8 cellular contexts compared by ENCODE assay signal in the genomic region with DNA sequence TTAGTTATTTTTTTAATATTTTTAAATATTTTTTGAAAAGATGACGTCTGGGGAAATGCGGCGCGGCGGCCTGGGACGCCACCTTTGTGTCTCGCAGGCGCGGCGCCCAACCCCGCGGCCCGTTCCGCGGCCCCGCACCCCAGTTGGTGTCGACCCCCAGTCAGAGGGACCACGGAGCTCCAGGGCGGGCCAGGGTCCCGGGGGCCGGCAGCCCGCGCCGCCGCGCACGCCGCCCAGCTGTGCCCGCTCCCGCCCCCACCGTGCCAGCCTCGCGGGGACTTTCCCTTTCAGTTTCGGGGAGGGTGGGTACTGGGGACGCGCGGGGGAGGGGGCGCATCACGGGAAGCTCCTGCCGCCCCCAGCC. TPM values are rescaled to one million over a fixed set of nuclear protein-coding genes. Genes with fewer than 3 reads are reported as not detected.
DNase-seq lines count a peak whose midpoint lies in the region; ATAC-seq, FAIRE-seq and TF ChIP-seq lines count a peak whose summit lies in the region.

No MANE protein-coding gene starts in this region.

- BruUV-seq in HepG2 (replicated peaks; lab: Mats Ljungman, UMichigan): no TSS peak

- DNase-seq in GM06990 (ENCODE audit: extremely low read depth, insufficient read length): no peak
- DNase-seq in Peyer's patch: peak; percentile 59 to 72 (median 70)
- peak in 2 of 4 donors; percentile 34 to 43 for DNase-seq in body of pancreas
- DNase-seq in HepG2 (ENCODE audit: low spot score): no peak
- peak; percentile 56 for DNase-seq in stimulated activated naive CD4-positive, alpha-beta T cell treated with Interleukin-2 at 50 U/mL for 16 hours (lab: John Stamatoyannopoulos, UW)
- DNase-seq in GOT3 (lab: John Stamatoyannopoulos, UW): no peak

- CTCF ChIA-PET in HepG2 (lab: Yijun Ruan, JAX; ENCODE audit: low intra/inter-chr PET ratio, low total read pairs): interaction anchor here (0.8 to 4.1 kb wide), 5 partner anchors 28 to 541 kb away, joined by 3 to 26 read pairs (median 9); no protein-coding TSS in a partner anchor

- H3K4me1 ChIP-seq in Peyer's patch: peaks cover 0 to 58% (median 32%) of the 10 kb centered on the region in 4 donors
- peaks cover 77% of the 10 kb centered on the region for H3K4me1 ChIP-seq in body of pancreas
- peaks cover 27% of the 10 kb centered on the region for H3K4me1 ChIP-seq in HepG2 (ENCODE audit: insufficient read depth, low read length)

- TF ChIP-seq RAD21 in HepG2 (CRISPR knock-in tag; IDR thresholded peaks at IDR 0.05): no peak

- no peak for ATAC-seq in body of pancreas
- ATAC-seq in HepG2: no peak
- ATAC-seq in GM19467 (IDR thresholded peaks at IDR 0.05; ENCODE audit: unreplicated experiment): no peak
- no peak for ATAC-seq in HG02642 (IDR thresholded peaks at IDR 0.05; ENCODE audit: poor library complexity, unreplicated experiment)

- 1% methylated on average over 17 of the region's 40 CpGs for WGBS in body of pancreas, 2 donors
- 0% methylated on average over 15 of the region's 40 CpGs for WGBS in HepG2 (ENCODE audit: low lambda C conversion rate)

- TF ChIP-seq EP300 in HepG2 (IDR thresholded peaks at IDR 0.05; ENCODE audit: low read depth in 2 of 2, low read length in 2 of 2): no peak
- TF ChIP-seq EP300 in HepG2 (CRISPR knock-in tag; IDR thresholded peaks at IDR 0.05; ENCODE audit: borderline replicate concordance): no peak

- peak overlapping the region; percentile 95 for H3K9ac ChIP-seq in HepG2 (ENCODE audit: insufficient read depth, low read depth, low read length)

- TF ChIP-seq CTCF in GM06990 (IDR thresholded peaks at IDR 0.05; ENCODE audit: insufficient read depth, low read length, poor library complexity, severe bottlenecking): no peak
- no peak for TF ChIP-seq CTCF in Peyer's patch (IDR thresholded peaks at IDR 0.05)
- no peak for TF ChIP-seq CTCF in body of pancreas (IDR thresholded peaks at IDR 0.05)
- no peak for TF ChIP-seq CTCF in HepG2 (CRISPR knock-in tag; IDR thresholded peaks at IDR 0.05)

- peaks cover 31% of the 10 kb centered on the region for H3K79me2 ChIP-seq in HepG2 (ENCODE audit: insufficient read depth, low read length)

- H3K36me3 ChIP-seq in GM06990 (ENCODE audit: control insufficient read depth, insufficient read depth, low read length): no peaks in the 10 kb centered on the region
- no peaks in the 10 kb centered on the region for H3K36me3 ChIP-seq in Peyer's patch
- no peaks in the 10 kb centered on the region for H3K36me3 ChIP-seq in body of pancreas (replicated peaks in 1 of 2; ENCODE audit: insufficient read depth in 1 of 2, low read depth in 2 of 2)
- peaks cover 18 to 32% of the 10 kb centered on the region in 2 experiments for H3K36me3 ChIP-seq in HepG2 (replicated peaks in 1 of 2; ENCODE audit: control insufficient read depth in 1 of 2, insufficient read depth in 2 of 2, low read length in 2 of 2)

- H2AFZ ChIP-seq in HepG2 (ENCODE audit: low read length): no peak overlapping the region

- in situ Hi-C loops in HepG2 (cut with HindIII; ENCODE audit: extremely low pct_ligation_motif_present, low pct_unique_long_range_greater_than_20kb): loop anchor here (5.0 to 25.0 kb wide), 3 partner anchors 205 to 350 kb away; partner anchors contain the start of gene MYEOV

- H3K27ac ChIP-seq in Peyer's patch (peak overlapping the region; percentile 71 to 86 (median 82)), body of pancreas (peak overlapping the region; percentile 69 to 87 (median 82)), HepG2 (ENCODE audit: extremely low read length, insufficient read depth, low read length) (peak overlapping the region; percentile 87)

- H3K27me3 ChIP-seq in GM06990 (replicated peaks; ENCODE audit: control insufficient read depth, insufficient read depth, low read length) (no peaks in the 10 kb centered on the region; the same call in 1 of the 2 replicates), Peyer's patch (no peaks in the 10 kb centered on the region), body of pancreas (peaks cover 0 to 8% of the 10 kb centered on the region in 2 donors), HepG2 (ENCODE audit: control insufficient read depth in 1 of 2, insufficient read depth in 2 of 2, low read length in 2 of 2) (peaks cover 0 to 5% of the 10 kb centered on the region in 2 experiments; a peak in 1 of 5 replicates)

- peak overlapping the region; percentile 47 for H3K4me3 ChIP-seq in GM06990 (replicated peaks; ENCODE audit: low read depth, low read length)
- peak overlapping the region; percentile 65 to 94 (median 80) for H3K4me3 ChIP-seq in Peyer's patch
- peak overlapping the region; percentile 24 to 62 for H3K4me3 ChIP-seq in body of pancreas
- H3K4me3 ChIP-seq in HepG2 (replicated peaks in 1 of 3; ENCODE audit: insufficient read depth in 1 of 3, low read depth in 2 of 3, low read length in 3 of 3): peak overlapping the region; percentile 86 to 99 (median 94)

- no peak for TF ChIP-seq POLR2A in Peyer's patch (IDR thresholded peaks at IDR 0.05)
- no peak for TF ChIP-seq POLR2A in body of pancreas (IDR thresholded peaks at IDR 0.05)
- TF ChIP-seq POLR2A in HepG2 (IDR thresholded peaks at IDR 0.05; ENCODE audit: insufficient read depth in 1 of 2, low read depth in 2 of 2, low read length in 2 of 2): no peak

- intact Hi-C loops in body of pancreas (cut with DNase I): no loop called here
- intact Hi-C loops in HepG2 (cut with micrococcal nuclease; ENCODE audit: unreplicated experiment): loop anchor here (5.0 to 10.0 kb wide), 4 partner anchors 148 to 538 kb away; no protein-coding TSS in a partner anchor

- peak overlapping the region; percentile 72; the same call in 1 of the 2 replicates for H3K4me2 ChIP-seq in HepG2 (ENCODE audit: low read depth, low read length)

- H3K9me3 ChIP-seq in Peyer's patch (no peaks in the 10 kb centered on the region), body of pancreas (no peaks in the 10 kb centered on the region), HepG2 (ENCODE audit: low read length) (no peaks in the 10 kb centered on the region)

- POLR2A ChIA-PET in HepG2 (lab: Yijun Ruan, JAX): interaction anchor here (0.9 to 5.5 kb wide), 10 partner anchors 13 to 540 kb away, joined by 3 to 40 read pairs (median 3); partner anchors contain the start of gene LTO1

- no peak for FAIRE-seq in HepG2 (lab: Jason Lieb, UNC)

- peaks cover 36% of the 10 kb centered on the region for H4K20me1 ChIP-seq in HepG2 (ENCODE audit: insufficient read depth, low read length)

TF ChIP-seq in HepG2, 621 proteins besides CTCF, POLR2A, EP300 and RAD21 (continues in another document):
- TF ChIP-seq SNAI1 (CRISPR knock-in tag; IDR thresholded peaks at IDR 0.05; ENCODE audit: borderline replicate concordance) (no peak), ZMYM4 (CRISPR knock-in tag; IDR thresholded peaks at IDR 0.05) (no peak)

RNA-seq across cellular contexts. Expression of gene CCND1, which starts 1.6 kb away (rescaled TPM):
- 10 to 100 TPM; 13.5 to 46.6 (median 40.0) TPM for total RNA-seq in Peyer's patch
- 100 to 1,000 TPM in 1 of 2 donors, 10 to 100 TPM in 1; 90.3 to 201 TPM for total RNA-seq in body of pancreas
- 107 and 117 TPM in 2 replicates for total RNA-seq in HepG2 (2016; rRNA removed; fragmentation: Illumina TruSeq; extraction: Trizol)
- 18.0 and 19.0 TPM in 2 replicates for total RNA-seq in HepG2 (2016; cell fraction: cytosol; rRNA removed; fragmentation: Illumina TruSeq; extraction: Trizol; ENCODE audit: low read depth)
- total RNA-seq in HepG2 (2016; cell fraction: insoluble cytoplasmic fraction; rRNA removed; fragmentation: Illumina TruSeq; extraction: Trizol): 91.6 and 108 TPM in 2 replicates
- 58.9 and 60.9 TPM in 2 replicates for total RNA-seq in HepG2 (2016; cell fraction: membrane; rRNA removed; fragmentation: Illumina TruSeq; extraction: Trizol)
- 68.6 and 72.9 TPM in 2 replicates for total RNA-seq in HepG2 (2016; cell fraction: nucleus; rRNA removed; fragmentation: Illumina TruSeq; extraction: Trizol)
- 126 and 136 TPM in 2 replicates for polyA plus RNA-seq in HepG2 (2011; rRNA removed)
- 73.2 and 112 TPM in 2 replicates for polyA plus RNA-seq in HepG2 (2011; cell fraction: cytosol; rRNA removed)
- polyA plus RNA-seq in HepG2 (2011; cell fraction: nucleus; rRNA removed): 161 and 292 TPM in 2 replicates
- 60.9 and 65.2 TPM in 2 replicates for polyA plus RNA-seq in HepG2 (2012)
- polyA plus RNA-seq in HepG2 (2016; cell fraction: cytosol; fragmentation: Illumina TruSeq; extraction: Trizol; ENCODE audit: low read depth): 10.4 and 11.6 TPM in 2 replicates
- polyA plus RNA-seq in HepG2 (2016; cell fraction: insoluble cytoplasmic fraction; fragmentation: Illumina TruSeq; extraction: Trizol; ENCODE audit: low read depth): 75.4 and 106 TPM in 2 replicates
- polyA plus RNA-seq in HepG2 (2016; cell fraction: membrane; fragmentation: Illumina TruSeq; extraction: Trizol; ENCODE audit: low read depth): 24.6 and 25.9 TPM in 2 replicates
- polyA plus RNA-seq in HepG2 (2016; cell fraction: nucleus; fragmentation: Illumina TruSeq; extraction: Trizol; ENCODE audit: insufficient read depth, low read depth): 90.1 and 100 TPM in 2 replicates
- polyA minus RNA-seq in HepG2 (2011; rRNA and poly(A)+ RNA removed; ENCODE audit: low replicate concordance): 30.5 and 379 TPM in 2 replicates
- 191 and 225 TPM in 2 replicates for polyA minus RNA-seq in HepG2 (2011; cell fraction: cytosol; rRNA and poly(A)+ RNA removed)
- polyA minus RNA-seq in HepG2 (2011; cell fraction: nucleus; rRNA and poly(A)+ RNA removed): 120 and 156 TPM in 2 replicates

RNA-seq across cellular contexts. Expression of gene LTO1, which starts 32.6 kb away (rescaled TPM):
- 10 to 100 TPM; 22.1 to 50.3 (median 36.6) TPM for total RNA-seq in Peyer's patch
- total RNA-seq in body of pancreas: 10 to 100 TPM; 13.0 to 26.7 TPM
- 11.3 and 15.0 TPM in 2 replicates for total RNA-seq in HepG2 (2016; rRNA removed; fragmentation: Illumina TruSeq; extraction: Trizol)
- 9.2 and 10.5 TPM in 2 replicates for total RNA-seq in HepG2 (2016; cell fraction: cytosol; rRNA removed; fragmentation: Illumina TruSeq; extraction: Trizol; ENCODE audit: low read depth)
- 9.0 and 17.0 TPM in 2 replicates for total RNA-seq in HepG2 (2016; cell fraction: insoluble cytoplasmic fraction; rRNA removed; fragmentation: Illumina TruSeq; extraction: Trizol)
- total RNA-seq in HepG2 (2016; cell fraction: membrane; rRNA removed; fragmentation: Illumina TruSeq; extraction: Trizol): 11.5 and 13.4 TPM in 2 replicates
- total RNA-seq in HepG2 (2016; cell fraction: nucleus; rRNA removed; fragmentation: Illumina TruSeq; extraction: Trizol): 17.6 and 20.5 TPM in 2 replicates
- polyA plus RNA-seq in HepG2 (2011; rRNA removed): 11.8 and 13.8 TPM in 2 replicates
- polyA plus RNA-seq in HepG2 (2011; cell fraction: cytosol; rRNA removed): 9.3 TPM in 2 replicates
- 32.0 and 35.0 TPM in 2 replicates for polyA plus RNA-seq in HepG2 (2011; cell fraction: nucleus; rRNA removed)
- polyA plus RNA-seq in HepG2 (2012): 10.6 and 11.8 TPM in 2 replicates
- polyA plus RNA-seq in HepG2 (2016; cell fraction: cytosol; fragmentation: Illumina TruSeq; extraction: Trizol; ENCODE audit: low read depth): 5.3 and 6.8 TPM in 2 replicates
- polyA plus RNA-seq in HepG2 (2016; cell fraction: insoluble cytoplasmic fraction; fragmentation: Illumina TruSeq; extraction: Trizol; ENCODE audit: low read depth): 13.9 and 14.6 TPM in 2 replicates
- polyA plus RNA-seq in HepG2 (2016; cell fraction: membrane; fragmentation: Illumina TruSeq; extraction: Trizol; ENCODE audit: low read depth): 9.0 and 9.4 TPM in 2 replicates
- 40.5 and 43.2 TPM in 2 replicates for polyA plus RNA-seq in HepG2 (2016; cell fraction: nucleus; fragmentation: Illumina TruSeq; extraction: Trizol; ENCODE audit: insufficient read depth, low read depth)
- 17.9 and 33.2 TPM in 2 replicates for polyA minus RNA-seq in HepG2 (2011; rRNA and poly(A)+ RNA removed; ENCODE audit: low replicate concordance)
- polyA minus RNA-seq in HepG2 (2011; cell fraction: cytosol; rRNA and poly(A)+ RNA removed): 4.6 TPM in 2 replicates
- polyA minus RNA-seq in HepG2 (2011; cell fraction: nucleus; rRNA and poly(A)+ RNA removed): 22.3 and 29.4 TPM in 2 replicates

Comparison
In these comparisons a context has a peak if more than half of its experiments do, and no peak if none do; other contexts are left out.
1. DNase-seq: peak in Peyer's patch (3 of 3) and stimulated activated naive CD4-positive, alpha-beta T cell treated with Interleukin-2 at 50 U/mL for 16 hours (single experiment); none in GM06990 (single experiment), HepG2 (single experiment) and GOT3 (single experiment).
2. H3K4me3 ChIP-seq: peak in every context shown above with its lines; median percentile 94 in HepG2; 80 in Peyer's patch; 47 in GM06990; 43 in body of pancreas.
3. Peak in every context shown above with its lines, with median percentiles within 50 percentile points of each other: H3K27ac ChIP-seq.